Comparison of ENCODE assay signal across 22 cellular contexts in genomic region chr11:6817668-6818067, GRCh38. TPM values are rescaled to one million over a fixed set of nuclear protein-coding genes. Genes with fewer than 3 reads are reported as not detected.
DNase-seq lines count a peak whose midpoint lies in the region; ATAC-seq and TF ChIP-seq lines count a peak whose summit lies in the region.
"Had no signal": no experiment of that assay in that cellular context is flagged by ENCODE, and none has a peak within 500 bp of the region (broad histone marks: within the 10 kb centered on the region; RNA-seq: fewer than 3 reads in every experiment).

No MANE protein-coding gene starts in this region.

- H3K9me3 Mint-ChIP-seq in glutamatergic neuron (ENCODE audit: unreplicated experiment) = peaks cover 7% of the 10 kb centered on the region
- H3K9me3 Mint-ChIP-seq: activated CD4-positive, alpha-beta memory T cell treated with anti-CD3 and anti-CD28 coated beads for 36 hours; natural killer cell had no signal

- POLR2A ChIA-PET in BJ (lab: Charles Lee) = no interaction called here

- H3K4me3 Mint-ChIP-seq in glutamatergic neuron (ENCODE audit: unreplicated experiment) = peak overlapping the region; percentile 19
- H3K4me3 Mint-ChIP-seq: activated CD4-positive, alpha-beta memory T cell treated with anti-CD3 and anti-CD28 coated beads for 36 hours; natural killer cell had no signal

- peaks cover 7% of the 10 kb centered on the region for H3K27me3 Mint-ChIP-seq in glutamatergic neuron (ENCODE audit: unreplicated experiment)

- H3K4me3 ChIP-seq in BJ (ENCODE audit: low read depth, low read length) = no peak overlapping the region
- no peak overlapping the region for H3K4me3 ChIP-seq in RWPE2 (ENCODE audit: severe bottlenecking)
- H3K4me3 ChIP-seq: prostate gland, vagina had no signal

- TF ChIP-seq CTCF in BJ (IDR thresholded peaks at IDR 0.05; ENCODE audit: insufficient read depth, low read depth, low read length) (0 out of 2 replicates have a peak, but pooled peaks have one; percentile 4), RWPE2 (IDR thresholded peaks at IDR 0.05; ENCODE audit: poor library complexity, severe bottlenecking) (no peak), glutamatergic neuron (IDR thresholded peaks at IDR 0.05; ENCODE audit: partially characterized antibody, unreplicated experiment) (no peak)

- H3K27ac ChIP-seq in RWPE2 (ENCODE audit: poor library complexity, severe bottlenecking) = no peak overlapping the region
- H3K27ac ChIP-seq: prostate gland, vagina had no signal

- peaks cover 6% of the 10 kb centered on the region for H3K4me1 Mint-ChIP-seq in glutamatergic neuron (ENCODE audit: low read depth, unreplicated experiment)
- H3K4me1 Mint-ChIP-seq: natural killer cell had no signal

- H3K27me3 ChIP-seq in BJ (ENCODE audit: control insufficient read depth, insufficient read depth, low read length) (no peaks in the 10 kb centered on the region), RWPE2 (ENCODE audit: insufficient read depth, poor library complexity, severe bottlenecking) (no peaks in the 10 kb centered on the region)
- H3K27me3 ChIP-seq: vagina had no signal

- peaks cover 5% of the 10 kb centered on the region for H3K36me3 Mint-ChIP-seq in glutamatergic neuron (ENCODE audit: unreplicated experiment)
- H3K36me3 Mint-ChIP-seq: activated CD4-positive, alpha-beta memory T cell treated with anti-CD3 and anti-CD28 coated beads for 36 hours; natural killer cell had no signal

- H3K36me3 ChIP-seq in BJ (ENCODE audit: control insufficient read depth, insufficient read depth, low read length) (no peaks in the 10 kb centered on the region), RWPE2 (ENCODE audit: low read depth) (no peaks in the 10 kb centered on the region)
- H3K36me3 ChIP-seq: prostate gland, vagina had no signal

- H3K9me3 ChIP-seq in RWPE2 (ENCODE audit: severe bottlenecking) = no peaks in the 10 kb centered on the region
- H3K9me3 ChIP-seq: prostate gland, vagina had no signal

- DNase-seq in BJ (ENCODE audit: low read depth) (no peak), HT-29 (ENCODE audit: low spot score) (peak; percentile 33), RWPE2 (ENCODE audit: low spot score) (no peak), glutamatergic neuron (peak; percentile 58), NCI-H2227 (lab: John Stamatoyannopoulos, UW; ENCODE audit: unreplicated experiment) (no peak)
- no peak for DNase-seq in activated CD4-positive, alpha-beta T cell treated with anti-CD3 and anti-CD28 coated beads for 48 hours
- DNase-seq: activated CD4-positive, alpha-beta memory T cell treated with anti-CD3 and anti-CD28 coated beads for 36 hours; activated naive CD4-positive, alpha-beta T cell treated with anti-CD3 and anti-CD28 coated beads, Interleukin-2, amount 50 U/mL, for 16 hours; activated T-cell treated with anti-CD3 and anti-CD28 coated beads, Interleukin-2, amount 50 U/mL, for 1 hour; mammary epithelial cell; natural killer cell; NCI-H1694; small intestine; stimulated activated CD4-positive, alpha-beta T cell treated with anti-CD3 and anti-CD28 coated beads, Interleukin-4, amount 100 ng/mL, for 4 hours; stimulated activated CD8-positive, alpha-beta memory T cell treated with anti-CD3 and anti-CD28 coated beads, Interleukin-4, amount 100 ng/mL, for 48 hours had no signal

- H3K4me1 ChIP-seq in RWPE2 (ENCODE audit: insufficient read depth, poor library complexity, severe bottlenecking) = no peaks in the 10 kb centered on the region
- H3K4me1 ChIP-seq: prostate gland, vagina had no signal

- ATAC-seq in RWPE2 (ENCODE audit: low read depth) (peak; percentile 45; the same call in 1 of the 3 replicates), GM21367 (IDR thresholded peaks at IDR 0.05; ENCODE audit: unreplicated experiment) (no peak), HG03354 (IDR thresholded peaks at IDR 0.05; ENCODE audit: poor library complexity, severe bottlenecking, unreplicated experiment) (no peak)
- ATAC-seq: natural killer cell had no signal

- peak overlapping the region; percentile 80 for H3K27ac Mint-ChIP-seq in glutamatergic neuron (ENCODE audit: unreplicated experiment)
- H3K27ac Mint-ChIP-seq: activated CD4-positive, alpha-beta memory T cell treated with anti-CD3 and anti-CD28 coated beads for 36 hours; natural killer cell had no signal

- CTCF ChIA-PET in BJ (lab: Yijun Ruan, JAX) = interaction anchor here (1.1 to 1.7 kb wide), 2 partner anchors 60 to 462 kb away, joined by 4 read pairs; no protein-coding TSS in a partner anchor

RNA-seq across cellular contexts. Expression of gene OR6A2, which starts 18.2 kb away (rescaled TPM):
- 0.04 TPM in 1 of 2 replicates, not detected in the other for polyA plus RNA-seq in BJ (2011; rRNA removed)
- 2.3 and 3.4 TPM in 2 replicates for polyA minus RNA-seq in BJ (2011; rRNA and poly(A)+ RNA removed)
- 0.08 and 0.23 TPM in 2 replicates for total RNA-seq in HT-29 (2014; rRNA removed; shearing (Covaris generic))
- total RNA-seq in glutamatergic neuron (ENCODE audit: unreplicated experiment) = 0.56 TPM
- total RNA-seq: activated CD4-positive, alpha-beta memory T cell treated with anti-CD3 and anti-CD28 coated beads for 36 hours; natural killer cell; vagina had no signal
- polyA plus RNA-seq: esophagus, mammary epithelial cell, small intestine had no signal

RNA-seq across cellular contexts. Expression of gene OR10A5, which starts 27.8 kb away (rescaled TPM):
- not detected in 2 replicates for polyA plus RNA-seq in BJ (2011; rRNA removed)
- polyA minus RNA-seq in BJ (2011; rRNA and poly(A)+ RNA removed) = not detected in 2 replicates
- total RNA-seq in HT-29 (2014; rRNA removed; shearing (Covaris generic)) = not detected in 2 replicates
- not detected for total RNA-seq in glutamatergic neuron (ENCODE audit: unreplicated experiment)
- total RNA-seq: activated CD4-positive, alpha-beta memory T cell treated with anti-CD3 and anti-CD28 coated beads for 36 hours; glomerular endothelial cell; H4; mammary epithelial cell; natural killer cell; prostate gland; vagina had no signal
- polyA plus RNA-seq: esophagus, mammary epithelial cell, small intestine had no signal

RNA-seq across cellular contexts. Expression of gene OR2AG1, which starts 34.8 kb away (rescaled TPM):
- not detected in 2 replicates for polyA plus RNA-seq in BJ (2011; rRNA removed)
- not detected in 2 replicates for polyA minus RNA-seq in BJ (2011; rRNA and poly(A)+ RNA removed)
- total RNA-seq in HT-29 (2014; rRNA removed; shearing (Covaris generic)) = not detected in 2 replicates
- total RNA-seq in glutamatergic neuron (ENCODE audit: unreplicated experiment) = not detected
- total RNA-seq: activated CD4-positive, alpha-beta memory T cell treated with anti-CD3 and anti-CD28 coated beads for 36 hours; glomerular endothelial cell; H4; mammary epithelial cell; natural killer cell; prostate gland; vagina had no signal
- polyA plus RNA-seq: esophagus, mammary epithelial cell, small intestine had no signal

RNA-seq across cellular contexts. Expression of gene OR10A2, which starts 45.2 kb away (rescaled TPM):
- not detected in 2 replicates for polyA plus RNA-seq in BJ (2011; rRNA removed)
- polyA minus RNA-seq in BJ (2011; rRNA and poly(A)+ RNA removed) = not detected in 2 replicates
- not detected in 2 replicates for total RNA-seq in HT-29 (2014; rRNA removed; shearing (Covaris generic))
- not detected for total RNA-seq in glutamatergic neuron (ENCODE audit: unreplicated experiment)
- total RNA-seq: activated CD4-positive, alpha-beta memory T cell treated with anti-CD3 and anti-CD28 coated beads for 36 hours; glomerular endothelial cell; H4; mammary epithelial cell; prostate gland; vagina had no signal
- polyA plus RNA-seq: esophagus, mammary epithelial cell, small intestine had no signal

RNA-seq across cellular contexts. Expression of gene OR2AG2, which starts 45.9 kb away (rescaled TPM):
- polyA plus RNA-seq in BJ (2011; rRNA removed) = 0.28 and 0.60 TPM in 2 replicates
- polyA minus RNA-seq in BJ (2011; rRNA and poly(A)+ RNA removed) = 4.1 and 5.8 TPM in 2 replicates
- total RNA-seq in HT-29 (2014; rRNA removed; shearing (Covaris generic)) = 0.15 and 0.16 TPM in 2 replicates
- 0.78 TPM for total RNA-seq in glutamatergic neuron (ENCODE audit: unreplicated experiment)
- total RNA-seq: activated CD4-positive, alpha-beta memory T cell treated with anti-CD3 and anti-CD28 coated beads for 36 hours; natural killer cell; vagina had no signal

Comparison
In these comparisons a context has a peak if more than half of its experiments do, and no peak if none do; other contexts are left out.
1. DNase-seq: peak in HT-29 (single experiment) and glutamatergic neuron (single experiment); none in BJ (single experiment), RWPE2 (single experiment), activated CD4-positive, alpha-beta T cell treated with anti-CD3 and anti-CD28 coated beads for 48 hours (single experiment) and NCI-H2227 (single experiment).